ENCODE assay signal across 17 cellular contexts in genomic region chr5:126769703-126770102, GRCh38.
"Had no signal": no experiment of that assay in that cellular context is flagged by ENCODE, and none has a peak within 500 bp of the region (broad histone marks: within the 10 kb centered on the region; RNA-seq: fewer than 3 reads in every experiment).

No MANE protein-coding gene starts in this region.

- H3K4me3 Mint-ChIP-seq: naive B cell, nephron, type B pancreatic cell had no signal

- DNase-seq: effector memory CD4-positive, alpha-beta T cell; heart left ventricle; hippocampal formation; left colon; left ventricle myocardium superior; mesenchymal stem cell; naive B cell; occipital lobe; right lobe of liver; stimulated activated CD4-positive, alpha-beta T cell treated with anti-CD3 and anti-CD28 coated beads, Interleukin-15, amount 100 ng/mL, for 24 hours; stimulated activated CD4-positive, alpha-beta T cell treated with anti-CD3 and anti-CD28 coated beads, Interleukin-1b, Interleukin-23, amount 100 ng/mL, for 48 hours; stimulated activated CD4-positive, alpha-beta T cell treated with anti-CD3 and anti-CD28 coated beads, Interleukin-4, amount 100 ng/mL, for 24 hours; stimulated activated naive CD4-positive, alpha-beta T cell treated with Interleukin-2 at 50 U/mL for 16 hours; thyroid gland had no signal

- H3K27me3 Mint-ChIP-seq: naive B cell, type B pancreatic cell had no signal

- H3K27ac Mint-ChIP-seq: naive B cell, nephron, type B pancreatic cell had no signal

- H3K4me1 Mint-ChIP-seq: nephron had no signal

- H3K36me3 Mint-ChIP-seq: naive B cell, type B pancreatic cell had no signal

- ATAC-seq: esophagus mucosa, heart left ventricle, left colon, left ventricle myocardium superior, right lobe of liver had no signal

- H3K9me3 Mint-ChIP-seq: naive B cell, nephron, type B pancreatic cell had no signal
